In the genomic region with DNA sequence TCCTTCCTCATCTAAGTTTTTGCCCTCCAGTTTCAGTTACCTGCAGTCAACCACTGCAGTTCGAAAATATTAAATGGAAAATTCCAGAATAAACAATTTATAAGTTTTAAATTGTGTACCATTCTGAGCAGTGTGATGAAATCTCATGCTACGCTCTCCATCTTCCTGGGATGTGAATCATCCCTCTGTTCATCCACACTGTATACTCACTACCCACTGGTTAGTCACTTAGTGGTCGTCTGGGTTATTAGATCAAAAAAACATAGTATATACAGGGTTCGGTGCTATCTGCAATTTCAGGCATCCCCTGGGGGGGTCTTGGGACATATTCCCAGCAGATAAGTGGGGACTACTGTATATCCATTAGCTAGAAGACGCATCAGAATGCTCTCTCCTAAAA, we compare ENCODE assay signal across 12 cellular contexts.
DNase-seq lines count a peak whose midpoint lies in the region; ATAC-seq and TF ChIP-seq lines count a peak whose summit lies in the region.
"Had no signal": no experiment of that assay in that cellular context is flagged by ENCODE, and none has a peak within 500 bp of the region (broad histone marks: within the 10 kb centered on the region; RNA-seq: fewer than 3 reads in every experiment).

No MANE protein-coding gene starts in this region.

- H3K4me3 ChIP-seq in fibroblast of mammary gland (ENCODE audit: control insufficient read depth, low read depth, low read length), result no peak overlapping the region
- H3K4me3 ChIP-seq: left ventricle myocardium inferior, MG63 had no signal

- intact Hi-C loops in activated CD4-positive, alpha-beta T cell treated with anti-CD3 and anti-CD28 coated beads, Interleukin-2, amount 10 ng/mL, durations not matched to agents 24 days and 14 days (cut with micrococcal nuclease), result no loop called here

- peaks cover 2% of the 10 kb centered on the region for H3K36me3 Mint-ChIP-seq in activated CD4-positive, alpha-beta T cell treated with anti-CD3 and anti-CD28 coated beads, Interleukin-2, amount 10 ng/mL, durations not matched to agents 24 days and 14 days (ENCODE audit: low read depth)

- no peak overlapping the region for H3K4me3 Mint-ChIP-seq in activated CD4-positive, alpha-beta T cell treated with anti-CD3 and anti-CD28 coated beads, Interleukin-2, amount 10 ng/mL, durations not matched to agents 24 days and 14 days
- H3K4me3 Mint-ChIP-seq: activated naive CD4-positive, alpha-beta T cell treated with anti-CD3 and anti-CD28 coated beads, Interleukin-2, amount 50 U/mL, for 24 hours had no signal

- H3K27ac Mint-ChIP-seq in activated CD4-positive, alpha-beta T cell treated with anti-CD3 and anti-CD28 coated beads, Interleukin-2, amount 10 ng/mL, durations not matched to agents 24 days and 14 days, result no peak overlapping the region
- H3K27ac Mint-ChIP-seq: activated naive CD4-positive, alpha-beta T cell treated with anti-CD3 and anti-CD28 coated beads, Interleukin-2, amount 50 U/mL, for 24 hours had no signal

- H3K4me1 Mint-ChIP-seq in activated CD4-positive, alpha-beta T cell treated with anti-CD3 and anti-CD28 coated beads, Interleukin-2, amount 10 ng/mL, durations not matched to agents 24 days and 14 days, result no peaks in the 10 kb centered on the region
- H3K4me1 Mint-ChIP-seq: activated naive CD4-positive, alpha-beta T cell treated with anti-CD3 and anti-CD28 coated beads, Interleukin-2, amount 50 U/mL, for 24 hours had no signal

- no peaks in the 10 kb centered on the region for H3K27me3 Mint-ChIP-seq in activated CD4-positive, alpha-beta T cell treated with anti-CD3 and anti-CD28 coated beads, Interleukin-2, amount 10 ng/mL, durations not matched to agents 24 days and 14 days
- H3K27me3 Mint-ChIP-seq: activated naive CD4-positive, alpha-beta T cell treated with anti-CD3 and anti-CD28 coated beads, Interleukin-2, amount 50 U/mL, for 24 hours had no signal

- TF ChIP-seq CTCF in fibroblast of mammary gland (conservative IDR thresholded peaks at IDR 0.05; ENCODE audit: control insufficient read depth, insufficient read depth, low read depth, low read length) (no peak), GM20000 (IDR thresholded peaks at IDR 0.05; ENCODE audit: extremely low read depth, missing control alignments) (no peak)

- H3K9me3 Mint-ChIP-seq in activated CD4-positive, alpha-beta T cell treated with anti-CD3 and anti-CD28 coated beads, Interleukin-2, amount 10 ng/mL, durations not matched to agents 24 days and 14 days, result no peaks in the 10 kb centered on the region
- H3K9me3 Mint-ChIP-seq: activated naive CD4-positive, alpha-beta T cell treated with anti-CD3 and anti-CD28 coated beads, Interleukin-2, amount 50 U/mL, for 24 hours had no signal

- DNase-seq in activated CD4-positive, alpha-beta T cell treated with anti-CD3 and anti-CD28 coated beads, Interleukin-2, amount 10 ng/mL, durations not matched to agents 24 days and 14 days, result peak; percentile 26
- no peak for DNase-seq in activated CD4-positive, alpha-beta T cell treated with anti-CD3 and anti-CD28 coated beads for 48 hours
- DNase-seq in T1000 (lab: John Stamatoyannopoulos, UW) (peak; percentile 32), fibroblast of mammary gland (ENCODE audit: low read depth) (peak; percentile 86), stromal cell of bone marrow (ENCODE audit: low read depth) (peak; percentile 23), GM20000 (ENCODE audit: low spot score) (no peak), NCI-H510A (lab: John Stamatoyannopoulos, UW) (no peak)
- DNase-seq: left ventricle myocardium inferior, MG63, T-helper 2 cell had no signal

- no peak for ATAC-seq in GM18502 (IDR thresholded peaks at IDR 0.05; ENCODE audit: poor library complexity, unreplicated experiment)

Comparison
In these comparisons a context has a peak if more than half of its experiments do, and no peak if none do; other contexts are left out.
1. DNase-seq: peak in activated CD4-positive, alpha-beta T cell treated with anti-CD3 and anti-CD28 coated beads, Interleukin-2, amount 10 ng/mL, durations not matched to agents 24 days and 14 days (single experiment), T1000 (single experiment), fibroblast of mammary gland (single experiment) and stromal cell of bone marrow (single experiment); none in activated CD4-positive, alpha-beta T cell treated with anti-CD3 and anti-CD28 coated beads for 48 hours (single experiment), GM20000 (single experiment) and NCI-H510A (single experiment).